In genomic region chrX:127457161-127457560, GRCh38 we compare ENCODE assay signal across 30 cellular contexts.
"Had no signal": no experiment of that assay in that cellular context is flagged by ENCODE, and none has a peak within 500 bp of the region (broad histone marks: within the 10 kb centered on the region; RNA-seq: fewer than 3 reads in every experiment).

No MANE protein-coding gene starts in this region.

- H3K9me3 Mint-ChIP-seq: activated CD4-positive, alpha-beta T cell treated with anti-CD3 and anti-CD28 coated beads, Interleukin-2, amount 10 ng/mL, durations not matched to agents 7 days and 5 days; activated CD8-positive, alpha-beta T cell treated with anti-CD3 and anti-CD28 coated beads for 36 hours; activated T-cell treated with anti-CD3 and anti-CD28 coated beads, Interleukin-2, amount 50 U/mL, for 4 hours; activated T-helper 17 cell treated with anti-CD3 and anti-CD28 coated beads, Interleukin-2, amount 50 U/mL, for 72 hours; WTC11 had no signal

- H3K27ac ChIP-seq: body of pancreas, cardiac muscle cell, colonic mucosa, esophagus muscularis mucosa, foreskin keratinocyte, gastrocnemius medialis, heart right ventricle, VCaP had no signal

- H3K36me3 Mint-ChIP-seq: activated naive CD8-positive, alpha-beta T cell; WTC11 had no signal

- H3K27me3 ChIP-seq: body of pancreas, cardiac muscle cell, colonic mucosa, esophagus muscularis mucosa, foreskin keratinocyte, gastrocnemius medialis, heart right ventricle had no signal

- DNase-seq: activated CD4-positive, alpha-beta T cell treated with anti-CD3 and anti-CD28 coated beads for 1 hour; activated CD4-positive, alpha-beta T cell treated with anti-CD3 and anti-CD28 coated beads for 4 hours; activated CD4-positive, alpha-beta T cell treated with anti-CD3 and anti-CD28 coated beads, Interleukin-2, amount 10 ng/mL, durations not matched to agents 7 days and 5 days; activated CD4-positive, alpha-beta T cell treated with anti-CD3 and anti-CD28 coated beads, Interleukin-2, amount 50 U/mL, for 4 hours; activated CD8-positive, alpha-beta memory T cell treated with anti-CD3 and anti-CD28 coated beads for 24 hours; activated CD8-positive, alpha-beta T cell treated with anti-CD3 and anti-CD28 coated beads for 36 hours; activated effector memory CD4-positive, alpha-beta T cell treated with Interleukin-2 at 50 U/mL for 16 hours; activated gamma-delta T cell treated with Interleukin-2 at 50 U/mL for 16 hours; activated naive CD4-positive, alpha-beta T cell treated with anti-CD3 and anti-CD28 coated beads, Interleukin-2, amount 50 U/mL, for 16 hours; activated naive CD4-positive, alpha-beta T cell treated with Interleukin-2 at 50 U/mL for 16 hours; activated T-cell treated with anti-CD3 and anti-CD28 coated beads, Interleukin-2, amount 50 U/mL, for 4 hours; amniotic stem cell; anterior cingulate cortex; body of pancreas; central memory CD4-positive, alpha-beta T cell; cerebellar nuclear complex; colonic mucosa; effector CD8-positive, alpha-beta T cell; erythroblast; gastrocnemius medialis; heart right ventricle; T-helper 2 cell had no signal

- H3K27ac Mint-ChIP-seq: activated CD4-positive, alpha-beta T cell treated with anti-CD3 and anti-CD28 coated beads, Interleukin-2, amount 10 ng/mL, durations not matched to agents 7 days and 5 days; activated CD8-positive, alpha-beta T cell treated with anti-CD3 and anti-CD28 coated beads for 36 hours; activated naive CD8-positive, alpha-beta T cell; activated T-helper 17 cell treated with anti-CD3 and anti-CD28 coated beads, Interleukin-2, amount 50 U/mL, for 72 hours; WTC11 had no signal

- H3K4me1 ChIP-seq: body of pancreas, colonic mucosa, esophagus muscularis mucosa, foreskin keratinocyte, gastrocnemius medialis, heart right ventricle had no signal

- H3K4me3 Mint-ChIP-seq: activated CD4-positive, alpha-beta T cell treated with anti-CD3 and anti-CD28 coated beads, Interleukin-2, amount 10 ng/mL, durations not matched to agents 7 days and 5 days; activated CD8-positive, alpha-beta T cell treated with anti-CD3 and anti-CD28 coated beads for 36 hours; activated naive CD8-positive, alpha-beta T cell; activated T-cell treated with anti-CD3 and anti-CD28 coated beads, Interleukin-2, amount 50 U/mL, for 4 hours; activated T-helper 17 cell treated with anti-CD3 and anti-CD28 coated beads, Interleukin-2, amount 50 U/mL, for 72 hours; WTC11 had no signal

- FAIRE-seq: endometrium had no signal

- H3K4me3 ChIP-seq: body of pancreas, cardiac muscle cell, colonic mucosa, esophagus muscularis mucosa, gastrocnemius medialis, heart right ventricle had no signal

- H3K36me3 ChIP-seq: cardiac muscle cell, colonic mucosa, esophagus muscularis mucosa, gastrocnemius medialis, heart right ventricle had no signal

- H3K27me3 Mint-ChIP-seq: activated CD4-positive, alpha-beta T cell treated with anti-CD3 and anti-CD28 coated beads, Interleukin-2, amount 10 ng/mL, durations not matched to agents 7 days and 5 days; activated CD8-positive, alpha-beta T cell treated with anti-CD3 and anti-CD28 coated beads for 36 hours; activated naive CD8-positive, alpha-beta T cell; activated T-helper 17 cell treated with anti-CD3 and anti-CD28 coated beads, Interleukin-2, amount 50 U/mL, for 72 hours had no signal

- H3K4me1 Mint-ChIP-seq: activated CD4-positive, alpha-beta T cell treated with anti-CD3 and anti-CD28 coated beads, Interleukin-2, amount 10 ng/mL, durations not matched to agents 7 days and 5 days; activated T-helper 17 cell treated with anti-CD3 and anti-CD28 coated beads, Interleukin-2, amount 50 U/mL, for 72 hours had no signal

- H3K9me3 ChIP-seq: body of pancreas, colonic mucosa, esophagus muscularis mucosa, gastrocnemius medialis, heart right ventricle had no signal

- ATAC-seq: activated CD8-positive, alpha-beta T cell treated with anti-CD3 and anti-CD28 coated beads for 36 hours; activated T-cell treated with anti-CD3 and anti-CD28 coated beads, Interleukin-2, amount 50 U/mL, for 4 hours; activated T-helper 17 cell treated with anti-CD3 and anti-CD28 coated beads, Interleukin-2, amount 50 U/mL, for 72 hours; body of pancreas; foreskin keratinocyte; gastrocnemius medialis; heart right ventricle; WTC11 had no signal
